8 cellular contexts compared by ENCODE assay signal in genomic region chr6:43635387-43636311, GRCh38. TPM values are rescaled to one million over a fixed set of nuclear protein-coding genes. Genes with fewer than 3 reads are reported as not detected.
DNase-seq lines count a peak whose midpoint lies in the region; ATAC-seq lines count a peak whose summit lies in the region.

A gene with protein sequence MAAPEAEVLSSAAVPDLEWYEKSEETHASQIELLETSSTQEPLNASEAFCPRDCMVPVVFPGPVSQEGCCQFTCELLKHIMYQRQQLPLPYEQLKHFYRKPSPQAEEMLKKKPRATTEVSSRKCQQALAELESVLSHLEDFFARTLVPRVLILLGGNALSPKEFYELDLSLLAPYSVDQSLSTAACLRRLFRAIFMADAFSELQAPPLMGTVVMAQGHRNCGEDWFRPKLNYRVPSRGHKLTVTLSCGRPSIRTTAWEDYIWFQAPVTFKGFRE (plus strand): TSS chr6:43635840. CDS start chr6:43635876, 36 bp downstream.

- peak; percentile 87 for DNase-seq in Daoy (ENCODE audit: low read depth)
- peak; percentile 83 for DNase-seq in H4 (ENCODE audit: low spot score)
- peak; percentile 71 for DNase-seq in MG63
- DNase-seq in SHP77 (lab: John Stamatoyannopoulos, UW) = peak; percentile 82 to 85
- DNase-seq in activated T-helper 2 cell treated with anti-CD3 and anti-CD28 coated beads, Interferon-gamma antibody, Interleukin-2, Interleukin-4, amounts not matched to agents 10 μg/mL and 5 μg/mL and 100 μg/mL, durations not matched to agents 14 hours and 24 hours and 36 hours (ENCODE audit: low spot score) = peak; percentile 86
- DNase-seq in fibroblast of peridontal ligament (ENCODE audit: extremely low read depth) = peak; percentile 58
- peak; percentile 88 for DNase-seq in natural killer cell treated with Interleukin-12 subunit alpha and Interleukin-12 subunit beta and Interleukin-15 and Interleukin-18, amount 100 ng/mL, for 72 hours (ENCODE audit: low spot score)
- DNase-seq in stimulated activated naive CD4-positive, alpha-beta T cell treated with Interleukin-2 at 50 U/mL for 16 hours (lab: John Stamatoyannopoulos, UW) = peak; percentile 85

- intact Hi-C loops in activated T-helper 2 cell treated with anti-CD3 and anti-CD28 coated beads, Interferon-gamma antibody, Interleukin-2, Interleukin-4, amounts not matched to agents 10 μg/mL and 5 μg/mL and 100 μg/mL, durations not matched to agents 14 hours and 24 hours and 36 hours (cut with micrococcal nuclease) = loop anchor here (5.0 kb wide), 1 partner anchor 622 kb away; the partner anchor contains the start of gene SLC35B2

- H3K27ac Mint-ChIP-seq in activated T-helper 2 cell treated with anti-CD3 and anti-CD28 coated beads, Interferon-gamma antibody, Interleukin-2, Interleukin-4, amounts not matched to agents 10 μg/mL and 5 μg/mL and 100 μg/mL, durations not matched to agents 14 hours and 24 hours and 36 hours = peak within 1 kb of the TSS; percentile 83
- peak within 1 kb of the TSS; percentile 92 to 93 for H3K27ac Mint-ChIP-seq in natural killer cell treated with Interleukin-12 subunit alpha and Interleukin-12 subunit beta and Interleukin-15 and Interleukin-18, amount 100 ng/mL, for 72 hours

- no peaks in the 10 kb centered on the region for H3K9me3 ChIP-seq in MG63

- H3K4me3 Mint-ChIP-seq in activated T-helper 2 cell treated with anti-CD3 and anti-CD28 coated beads, Interferon-gamma antibody, Interleukin-2, Interleukin-4, amounts not matched to agents 10 μg/mL and 5 μg/mL and 100 μg/mL, durations not matched to agents 14 hours and 24 hours and 36 hours (ENCODE audit: low read depth) = peak within 1 kb of the TSS; percentile 92
- peak within 1 kb of the TSS; percentile 98 for H3K4me3 Mint-ChIP-seq in natural killer cell treated with Interleukin-12 subunit alpha and Interleukin-12 subunit beta and Interleukin-15 and Interleukin-18, amount 100 ng/mL, for 72 hours

- H3K27me3 ChIP-seq in MG63 = no peaks in the 10 kb centered on the region

- peaks cover 40% of the 10 kb centered on the region for H3K4me1 Mint-ChIP-seq in activated T-helper 2 cell treated with anti-CD3 and anti-CD28 coated beads, Interferon-gamma antibody, Interleukin-2, Interleukin-4, amounts not matched to agents 10 μg/mL and 5 μg/mL and 100 μg/mL, durations not matched to agents 14 hours and 24 hours and 36 hours (ENCODE audit: low read depth)
- peaks cover 34 to 46% of the 10 kb centered on the region in 2 donors for H3K4me1 Mint-ChIP-seq in natural killer cell treated with Interleukin-12 subunit alpha and Interleukin-12 subunit beta and Interleukin-15 and Interleukin-18, amount 100 ng/mL, for 72 hours (ENCODE audit: low read depth in 2 of 2)

- no peaks in the 10 kb centered on the region for H3K27me3 Mint-ChIP-seq in activated T-helper 2 cell treated with anti-CD3 and anti-CD28 coated beads, Interferon-gamma antibody, Interleukin-2, Interleukin-4, amounts not matched to agents 10 μg/mL and 5 μg/mL and 100 μg/mL, durations not matched to agents 14 hours and 24 hours and 36 hours (ENCODE audit: low read depth)
- no peaks in the 10 kb centered on the region for H3K27me3 Mint-ChIP-seq in natural killer cell treated with Interleukin-12 subunit alpha and Interleukin-12 subunit beta and Interleukin-15 and Interleukin-18, amount 100 ng/mL, for 72 hours

- H3K36me3 Mint-ChIP-seq in activated T-helper 2 cell treated with anti-CD3 and anti-CD28 coated beads, Interferon-gamma antibody, Interleukin-2, Interleukin-4, amounts not matched to agents 10 μg/mL and 5 μg/mL and 100 μg/mL, durations not matched to agents 14 hours and 24 hours and 36 hours (ENCODE audit: low read depth) = peaks cover 36% of the 10 kb centered on the region
- H3K36me3 Mint-ChIP-seq in natural killer cell treated with Interleukin-12 subunit alpha and Interleukin-12 subunit beta and Interleukin-15 and Interleukin-18, amount 100 ng/mL, for 72 hours = peaks cover 12% of the 10 kb centered on the region

- H3K9me3 Mint-ChIP-seq in activated T-helper 2 cell treated with anti-CD3 and anti-CD28 coated beads, Interferon-gamma antibody, Interleukin-2, Interleukin-4, amounts not matched to agents 10 μg/mL and 5 μg/mL and 100 μg/mL, durations not matched to agents 14 hours and 24 hours and 36 hours = no peaks in the 10 kb centered on the region
- no peaks in the 10 kb centered on the region for H3K9me3 Mint-ChIP-seq in natural killer cell treated with Interleukin-12 subunit alpha and Interleukin-12 subunit beta and Interleukin-15 and Interleukin-18, amount 100 ng/mL, for 72 hours

- peaks cover 19% of the 10 kb centered on the region for H3K36me3 ChIP-seq in MG63

- peak; percentile 93 to 94 for ATAC-seq in natural killer cell treated with Interleukin-12 subunit alpha and Interleukin-12 subunit beta and Interleukin-15 and Interleukin-18, amount 100 ng/mL, for 72 hours

- peak within 1 kb of the TSS; percentile 80 for H3K4me3 ChIP-seq in MG63

RNA-seq across cellular contexts. Expression of the gene that starts here (rescaled TPM):
- 24.1 and 59.5 TPM in 2 replicates for total RNA-seq in Daoy (2014; rRNA removed; shearing (Covaris generic))
- 75.9 and 83.8 TPM in 2 replicates for total RNA-seq in H4 (2014; rRNA removed; shearing (Covaris generic))
- total RNA-seq in MG63 (2014; rRNA removed; shearing (Covaris generic); ENCODE audit: low replicate concordance) = 11.2 and 14.4 TPM in 2 replicates
- total RNA-seq in activated T-helper 2 cell treated with anti-CD3 and anti-CD28 coated beads, Interferon-gamma antibody, Interleukin-2, Interleukin-4, amounts not matched to agents 10 μg/mL and 5 μg/mL and 100 μg/mL, durations not matched to agents 14 hours and 24 hours and 36 hours = 35.4 and 38.4 TPM in 2 replicates
- total RNA-seq in natural killer cell treated with Interleukin-12 subunit alpha and Interleukin-12 subunit beta and Interleukin-15 and Interleukin-18, amount 100 ng/mL, for 72 hours = 10 to 100 TPM; 37.1 to 39.7 TPM

Comparison
In these comparisons a context has a peak if more than half of its experiments do, and no peak if none do; other contexts are left out.
1. Peak in every context shown above with its lines: DNase-seq, ATAC-seq and H3K4me3 ChIP-seq.